13 cellular contexts compared by ENCODE assay signal in the genomic region with DNA sequence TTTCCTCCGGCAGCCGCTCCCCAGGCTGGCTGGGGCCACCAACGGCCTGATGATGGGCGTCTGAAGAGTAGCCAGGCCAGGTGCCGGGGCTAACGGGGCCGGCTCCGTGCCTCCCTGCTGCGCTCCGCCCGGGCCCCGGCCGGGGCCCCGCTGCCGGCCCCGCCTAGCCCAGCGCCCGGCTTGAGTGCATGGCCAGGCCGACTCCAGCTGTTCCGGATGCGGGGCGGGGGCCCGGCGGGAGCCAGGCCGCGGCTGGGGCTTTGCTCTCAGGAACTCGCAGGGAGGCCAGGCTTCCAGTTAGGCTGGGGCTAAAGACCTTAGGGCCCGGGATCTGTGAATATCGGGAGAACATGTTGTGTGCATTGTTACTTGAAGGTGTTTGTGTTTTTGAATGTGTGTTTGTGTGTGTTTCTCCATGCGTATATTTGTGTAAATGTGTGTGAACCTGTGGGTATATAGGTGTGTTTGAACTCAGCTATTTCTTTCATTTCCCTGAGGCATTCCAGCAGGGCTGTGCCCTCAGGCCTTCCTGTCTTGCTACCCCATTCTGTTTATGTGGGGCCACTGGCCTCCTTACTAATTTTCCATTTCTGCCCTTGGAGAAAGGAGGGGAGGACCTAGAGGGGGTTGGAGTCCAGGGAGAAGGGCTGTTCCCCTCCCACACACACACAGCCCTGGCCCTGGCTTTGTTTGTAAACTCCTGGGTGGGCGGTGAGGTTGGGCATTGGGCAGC. TPM values are rescaled to one million over a fixed set of nuclear protein-coding genes. Genes with fewer than 3 reads are reported as not detected.
DNase-seq lines count a peak whose midpoint lies in the region; ATAC-seq, FAIRE-seq and TF ChIP-seq lines count a peak whose summit lies in the region.
"Had no signal": no experiment of that assay in that cellular context is flagged by ENCODE, and none has a peak within 500 bp of the region (broad histone marks: within the 10 kb centered on the region; RNA-seq: fewer than 3 reads in every experiment).

No MANE protein-coding gene starts in this region.

- peaks cover 74% of the 10 kb centered on the region for H3K27me3 ChIP-seq in CD4-positive, alpha-beta memory T cell (ENCODE audit: insufficient read depth, low read length)
- H3K27me3 ChIP-seq in K562 (ENCODE audit: control insufficient read depth in 2 of 2, insufficient read depth in 2 of 2, low read length in 2 of 2): peaks cover 34 to 85% of the 10 kb centered on the region in 2 experiments; a peak in 3 of 5 replicates
- H3K27me3 ChIP-seq in naive thymus-derived CD4-positive, alpha-beta T cell (ENCODE audit: control insufficient read depth in 2 of 2, insufficient read depth in 2 of 2, low read length in 2 of 2): peaks cover 11 to 43% of the 10 kb centered on the region in 2 donors

- intact Hi-C loops in CD4-positive, alpha-beta memory T cell (cut with micrococcal nuclease): no loop called here
- intact Hi-C loops in K562 (cut with micrococcal nuclease): no loop called here
- intact Hi-C loops in naive thymus-derived CD4-positive, alpha-beta T cell (cut with micrococcal nuclease): no loop called here

- no peak for FAIRE-seq in K562 (lab: Jason Lieb, UNC)
- FAIRE-seq: G401.6, TTC549 had no signal

- peaks cover 21 to 37% (median 27%) of the 10 kb centered on the region in 4 donors for H3K4me1 Mint-ChIP-seq in CD4-positive, alpha-beta memory T cell
- H3K4me1 Mint-ChIP-seq in naive thymus-derived CD4-positive, alpha-beta T cell: peaks cover 21 to 37% (median 28%) of the 10 kb centered on the region in 7 donors

- no peaks in the 10 kb centered on the region for H3K79me2 ChIP-seq in K562 (ENCODE audit: control insufficient read depth, insufficient read depth, low read length)

- no peak for TF ChIP-seq POLR2A in K562 (conservative IDR thresholded peaks at IDR 0.05)

- POLR2A ChIA-PET in CD4-positive, alpha-beta memory T cell (lab: Charles Lee; ENCODE audit: partially characterized antibody): no interaction called here
- POLR2A ChIA-PET in K562 (lab: Yijun Ruan, JAX): interaction anchor here (0.6 kb wide), 1 partner anchor 539 kb away, joined by 4 read pairs; no protein-coding TSS in a partner anchor
- POLR2A ChIA-PET in naive thymus-derived CD4-positive, alpha-beta T cell (lab: Charles Lee): no interaction called here

- no peak overlapping the region for H3K27ac ChIP-seq in CD4-positive, alpha-beta memory T cell (ENCODE audit: low read depth, low read length)
- no peak overlapping the region for H3K27ac ChIP-seq in K562 (ENCODE audit: extremely low read depth, low read depth, low read length)
- no peak overlapping the region for H3K27ac ChIP-seq in naive thymus-derived CD4-positive, alpha-beta T cell (ENCODE audit: low read depth, low read length)
- H3K27ac ChIP-seq: ovary had no signal

- CTCF ChIA-PET in CD4-positive, alpha-beta memory T cell (lab: Charles Lee; ENCODE audit: partially characterized antibody): interaction anchor here (1.4 to 1.9 kb wide), 2 partner anchors 12 to 16 kb away, joined by 5 to 7 read pairs; no protein-coding TSS in a partner anchor
- CTCF ChIA-PET in K562 (lab: Yijun Ruan, JAX; ENCODE audit: low intra/inter-chr PET ratio): no interaction called here
- CTCF ChIA-PET in naive thymus-derived CD4-positive, alpha-beta T cell (lab: Charles Lee): no interaction called here

- no peak overlapping the region for H3K4me2 ChIP-seq in K562 (ENCODE audit: insufficient read depth, low read length)

- BruUV-seq in K562 (replicated peaks; lab: Mats Ljungman, UMichigan): no TSS peak

- no peaks in the 10 kb centered on the region for H3K36me3 ChIP-seq in CD4-positive, alpha-beta memory T cell (ENCODE audit: insufficient read depth, low read length)
- no peaks in the 10 kb centered on the region for H3K36me3 ChIP-seq in K562 (ENCODE audit: control insufficient read depth, insufficient read depth, low read length)
- H3K36me3 ChIP-seq in naive thymus-derived CD4-positive, alpha-beta T cell (ENCODE audit: control insufficient read depth in 2 of 3, insufficient read depth in 3 of 3, low read length in 3 of 3): no peaks in the 10 kb centered on the region
- H3K36me3 ChIP-seq: ovary had no signal

- no peak for TF ChIP-seq EP300 in K562 (IDR thresholded peaks at IDR 0.05; ENCODE audit: low read length)

- no peak for DNase-seq in CD4-positive, alpha-beta memory T cell
- peak; percentile 46 for DNase-seq in GM20000 (ENCODE audit: low spot score)
- DNase-seq in K562 (ENCODE audit: extremely low read depth in 1 of 4, low spot score in 3 of 4): peak in 2 of 4 experiments; percentile 37 to 44
- no peak for DNase-seq in naive thymus-derived CD4-positive, alpha-beta T cell
- no peak for DNase-seq in activated CD4-positive, CD25-positive, alpha-beta regulatory T cell (lab: John Stamatoyannopoulos, UW)
- no peak for DNase-seq in NOMO-1 treated with DMSO at 0.1 percent for 48 hours (lab: John Stamatoyannopoulos, UW; ENCODE audit: unreplicated experiment)
- DNase-seq: effector memory CD4-positive, alpha-beta T cell; ovary had no signal

- 6% methylated on average over 18 of the region's 31 CpGs for WGBS in K562 (ENCODE audit: insufficient coverage, low coverage, missing lambda C conversion rate)

- H3K9me3 ChIP-seq in CD4-positive, alpha-beta memory T cell (ENCODE audit: control insufficient read depth in 1 of 2, low read length in 2 of 2): no peaks in the 10 kb centered on the region
- no peaks in the 10 kb centered on the region for H3K9me3 ChIP-seq in K562 (replicated peaks; ENCODE audit: control insufficient read depth, insufficient read depth, low read depth, low read length)
- no peaks in the 10 kb centered on the region for H3K9me3 ChIP-seq in naive thymus-derived CD4-positive, alpha-beta T cell (ENCODE audit: control insufficient read depth in 2 of 3, low read length in 3 of 3)
- H3K9me3 ChIP-seq: ovary had no signal

- in situ Hi-C loops in K562 (cut with MboI): no loop called here

- H3K9ac ChIP-seq in K562 (ENCODE audit: insufficient read depth in 1 of 2, low read depth in 2 of 2, low read length in 2 of 2): no peak overlapping the region

- peak overlapping the region in 5 of 8 donors; percentile 18 to 55 (median 42) for H3K4me3 Mint-ChIP-seq in CD4-positive, alpha-beta memory T cell
- H3K4me3 Mint-ChIP-seq in naive thymus-derived CD4-positive, alpha-beta T cell: peak overlapping the region in 9 of 10 donors; percentile 7 to 80 (median 41)
- H3K4me3 Mint-ChIP-seq: activated naive CD4-positive, alpha-beta T cell treated with anti-CD3 and anti-CD28 coated beads, Interleukin-2, amount 50 U/mL, for 24 hours had no signal

- no peaks in the 10 kb centered on the region for H3K36me3 Mint-ChIP-seq in CD4-positive, alpha-beta memory T cell
- H3K36me3 Mint-ChIP-seq in naive thymus-derived CD4-positive, alpha-beta T cell: no peaks in the 10 kb centered on the region
- H3K36me3 Mint-ChIP-seq: activated naive CD4-positive, alpha-beta T cell treated with anti-CD3 and anti-CD28 coated beads, Interleukin-2, amount 50 U/mL, for 24 hours had no signal

- TF ChIP-seq RAD21 in K562 (CRISPR knock-in tag; conservative IDR thresholded peaks at IDR 0.05 in 1 of 2, IDR thresholded peaks at IDR 0.05 in 1 of 2): no peak

- ATAC-seq in K562 (peak; percentile 55), GM19395 (IDR thresholded peaks at IDR 0.05; ENCODE audit: unreplicated experiment) (no peak), HG02642 (IDR thresholded peaks at IDR 0.05; ENCODE audit: poor library complexity, unreplicated experiment) (no peak)
- no peak for ATAC-seq in naive thymus-derived CD4-positive, alpha-beta T cell

- no peaks in the 10 kb centered on the region for H3K9me1 ChIP-seq in K562 (ENCODE audit: control insufficient read depth, insufficient read depth, low read length)

- H2AFZ ChIP-seq in K562 (ENCODE audit: low read depth, low read length): no peak overlapping the region

- TF ChIP-seq CTCF in GM20000 (IDR thresholded peaks at IDR 0.05; ENCODE audit: extremely low read depth, missing control alignments) (no peak), K562 (IDR thresholded peaks at IDR 0.05 in 2 of 3, conservative IDR thresholded peaks at IDR 0.05 in 1 of 3; ENCODE audit: insufficient read depth in 2 of 3, low read depth in 1 of 3, low read length in 3 of 3) (no peak)

- no peaks in the 10 kb centered on the region for H4K20me1 ChIP-seq in K562 (replicated peaks; ENCODE audit: control insufficient read depth, insufficient read depth, low read length)

- peaks cover 62 to 71% of the 10 kb centered on the region in 2 donors for H3K27me3 Mint-ChIP-seq in CD4-positive, alpha-beta memory T cell
- peaks cover 77 to 83% (median 78%) of the 10 kb centered on the region in 5 donors for H3K27me3 Mint-ChIP-seq in naive thymus-derived CD4-positive, alpha-beta T cell

- H3K4me3 ChIP-seq in CD4-positive, alpha-beta memory T cell (ENCODE audit: low read length in 2 of 2): no peak overlapping the region
- H3K4me3 ChIP-seq in K562: no peak overlapping the region
- H3K4me3 ChIP-seq in naive thymus-derived CD4-positive, alpha-beta T cell (ENCODE audit: low read length): no peak overlapping the region
- H3K4me3 ChIP-seq: ovary had no signal

- H3K4me1 ChIP-seq in CD4-positive, alpha-beta memory T cell (ENCODE audit: insufficient read depth, low read length): peaks cover 40% of the 10 kb centered on the region
- H3K4me1 ChIP-seq in K562 (replicated peaks in 1 of 2; ENCODE audit: control insufficient read depth in 2 of 2, insufficient read depth in 2 of 2, low read length in 2 of 2): peaks cover 0 to 25% of the 10 kb centered on the region in 2 experiments; a peak in 2 of 5 replicates
- peaks cover 19 to 32% of the 10 kb centered on the region in 2 donors for H3K4me1 ChIP-seq in naive thymus-derived CD4-positive, alpha-beta T cell (ENCODE audit: control insufficient read depth in 2 of 2, insufficient read depth in 2 of 2, low read length in 2 of 2)

- peak overlapping the region in 1 of 7 donors; percentile 8 for H3K27ac Mint-ChIP-seq in CD4-positive, alpha-beta memory T cell
- H3K27ac Mint-ChIP-seq in naive thymus-derived CD4-positive, alpha-beta T cell: peak overlapping the region in 1 of 9 donors; percentile 78
- H3K27ac Mint-ChIP-seq: activated naive CD4-positive, alpha-beta T cell treated with anti-CD3 and anti-CD28 coated beads, Interleukin-2, amount 50 U/mL, for 24 hours had no signal

- H3K9me3 Mint-ChIP-seq in CD4-positive, alpha-beta memory T cell: peaks cover 0 to 5% (median 0%) of the 10 kb centered on the region in 8 donors
- peaks cover 0 to 2% (median 0%) of the 10 kb centered on the region in 11 donors for H3K9me3 Mint-ChIP-seq in naive thymus-derived CD4-positive, alpha-beta T cell
- H3K9me3 Mint-ChIP-seq: activated naive CD4-positive, alpha-beta T cell treated with anti-CD3 and anti-CD28 coated beads, Interleukin-2, amount 50 U/mL, for 24 hours had no signal

RNA-seq across cellular contexts. Expression of a gene that starts 1.1 kb away (rescaled TPM):
- not detected for total RNA-seq in CD4-positive, alpha-beta memory T cell
- polyA plus RNA-seq in CD4-positive, alpha-beta memory T cell: not detected
- total RNA-seq in K562 (2011; cell fraction: chromatin; rRNA removed; ENCODE audit: low replicate concordance): not detected in 2 replicates
- not detected in 2 replicates for total RNA-seq in K562 (2011; cell fraction: nucleolus; rRNA removed)
- not detected in 2 replicates for total RNA-seq in K562 (2011; cell fraction: nucleoplasm; rRNA removed)
- total RNA-seq in K562 (2014; rRNA removed) (not detected in 2 replicates), K562 (2014; rRNA removed; fragmentation: Illumina TruSeq; extraction: Trizol) (not detected in 2 replicates), K562 (2015; rRNA removed; fragmentation: Illumina TruSeq; extraction: Trizol) (not detected in 2 replicates), K562 (2021) (not detected in 2 replicates)
- polyA plus RNA-seq in K562 (2011; rRNA removed) (not detected in 2 replicates), K562 (2014; fragmentation: Illumina TruSeq; extraction: Trizol) (not detected in 2 replicates), K562 (2014; fragmentation: Nextera tagmentation; extraction: Ambion mirVana) (not detected), K562 (2014; rRNA removed) (not detected in 2 replicates)
- polyA plus RNA-seq in K562 (2011; cell fraction: cytosol; rRNA removed): not detected in 2 replicates
- not detected in 2 replicates for polyA plus RNA-seq in K562 (2011; cell fraction: nucleus; rRNA removed)
- not detected in 2 replicates for polyA plus RNA-seq in K562 (2012)
- not detected in 2 replicates for polyA minus RNA-seq in K562 (2011; rRNA and poly(A)+ RNA removed)
- not detected in 2 replicates for polyA minus RNA-seq in K562 (2011; cell fraction: cytosol; rRNA and poly(A)+ RNA removed)
- polyA minus RNA-seq in K562 (2011; cell fraction: nucleus; rRNA and poly(A)+ RNA removed): not detected in 2 replicates
- not detected for total RNA-seq in naive thymus-derived CD4-positive, alpha-beta T cell
- polyA plus RNA-seq in naive thymus-derived CD4-positive, alpha-beta T cell: not detected
- total RNA-seq: ovary had no signal
- polyA plus RNA-seq: ovary had no signal
